1 cellular context compared by ENCODE assay signal in the genomic region with DNA sequence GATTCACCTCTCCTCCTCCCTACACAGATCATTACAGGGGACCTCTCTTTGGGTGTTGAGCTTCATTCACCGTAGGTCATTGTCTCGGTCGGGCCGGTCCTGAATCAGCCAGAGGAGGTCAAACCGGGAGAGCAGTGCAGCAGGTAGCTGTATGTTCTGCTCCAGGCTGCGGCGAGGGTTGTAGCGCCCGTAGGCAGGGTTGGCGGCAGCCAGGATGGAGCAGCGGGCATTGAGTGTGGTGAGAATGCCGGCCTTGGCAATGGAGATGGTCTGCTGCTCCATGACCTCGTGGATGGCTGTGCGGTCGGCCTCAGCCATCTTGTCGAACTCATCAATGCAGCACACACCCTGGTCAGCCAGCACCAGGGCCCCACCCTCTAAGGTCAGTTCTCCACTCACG.
TF ChIP-seq lines count a peak whose summit lies in the region.

No MANE protein-coding gene starts in this region.

TF ChIP-seq in WTC11, 78 proteins besides CTCF, POLR2A, EP300 and RAD21 (continued from another document):
- TF ChIP-seq, protein P1, sequence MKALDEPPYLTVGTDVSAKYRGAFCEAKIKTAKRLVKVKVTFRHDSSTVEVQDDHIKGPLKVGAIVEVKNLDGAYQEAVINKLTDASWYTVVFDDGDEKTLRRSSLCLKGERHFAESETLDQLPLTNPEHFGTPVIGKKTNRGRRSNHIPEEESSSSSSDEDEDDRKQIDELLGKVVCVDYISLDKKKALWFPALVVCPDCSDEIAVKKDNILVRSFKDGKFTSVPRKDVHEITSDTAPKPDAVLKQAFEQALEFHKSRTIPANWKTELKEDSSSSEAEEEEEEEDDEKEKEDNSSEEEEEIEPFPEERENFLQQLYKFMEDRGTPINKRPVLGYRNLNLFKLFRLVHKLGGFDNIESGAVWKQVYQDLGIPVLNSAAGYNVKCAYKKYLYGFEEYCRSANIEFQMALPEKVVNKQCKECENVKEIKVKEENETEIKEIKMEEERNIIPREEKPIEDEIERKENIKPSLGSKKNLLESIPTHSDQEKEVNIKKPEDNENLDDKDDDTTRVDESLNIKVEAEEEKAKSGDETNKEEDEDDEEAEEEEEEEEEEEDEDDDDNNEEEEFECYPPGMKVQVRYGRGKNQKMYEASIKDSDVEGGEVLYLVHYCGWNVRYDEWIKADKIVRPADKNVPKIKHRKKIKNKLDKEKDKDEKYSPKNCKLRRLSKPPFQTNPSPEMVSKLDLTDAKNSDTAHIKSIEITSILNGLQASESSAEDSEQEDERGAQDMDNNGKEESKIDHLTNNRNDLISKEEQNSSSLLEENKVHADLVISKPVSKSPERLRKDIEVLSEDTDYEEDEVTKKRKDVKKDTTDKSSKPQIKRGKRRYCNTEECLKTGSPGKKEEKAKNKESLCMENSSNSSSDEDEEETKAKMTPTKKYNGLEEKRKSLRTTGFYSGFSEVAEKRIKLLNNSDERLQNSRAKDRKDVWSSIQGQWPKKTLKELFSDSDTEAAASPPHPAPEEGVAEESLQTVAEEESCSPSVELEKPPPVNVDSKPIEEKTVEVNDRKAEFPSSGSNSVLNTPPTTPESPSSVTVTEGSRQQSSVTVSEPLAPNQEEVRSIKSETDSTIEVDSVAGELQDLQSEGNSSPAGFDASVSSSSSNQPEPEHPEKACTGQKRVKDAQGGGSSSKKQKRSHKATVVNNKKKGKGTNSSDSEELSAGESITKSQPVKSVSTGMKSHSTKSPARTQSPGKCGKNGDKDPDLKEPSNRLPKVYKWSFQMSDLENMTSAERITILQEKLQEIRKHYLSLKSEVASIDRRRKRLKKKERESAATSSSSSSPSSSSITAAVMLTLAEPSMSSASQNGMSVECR (CRISPR knock-in tag; IDR thresholded peaks at IDR 0.05; ENCODE audit: borderline replicate concordance) = no peak
- TF ChIP-seq, protein P2, sequence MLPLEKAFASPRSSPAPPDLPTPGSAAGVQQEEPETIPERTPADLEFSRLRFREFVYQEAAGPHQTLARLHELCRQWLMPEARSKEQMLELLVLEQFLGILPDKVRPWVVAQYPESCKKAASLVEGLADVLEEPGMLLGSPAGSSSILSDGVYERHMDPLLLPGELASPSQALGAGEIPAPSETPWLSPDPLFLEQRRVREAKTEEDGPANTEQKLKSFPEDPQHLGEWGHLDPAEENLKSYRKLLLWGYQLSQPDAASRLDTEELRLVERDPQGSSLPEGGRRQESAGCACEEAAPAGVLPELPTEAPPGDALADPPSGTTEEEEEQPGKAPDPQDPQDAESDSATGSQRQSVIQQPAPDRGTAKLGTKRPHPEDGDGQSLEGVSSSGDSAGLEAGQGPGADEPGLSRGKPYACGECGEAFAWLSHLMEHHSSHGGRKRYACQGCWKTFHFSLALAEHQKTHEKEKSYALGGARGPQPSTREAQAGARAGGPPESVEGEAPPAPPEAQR (CRISPR knock-in tag; IDR thresholded peaks at IDR 0.05) = no peak
